8 cellular contexts compared by ENCODE assay signal in the genomic region with DNA sequence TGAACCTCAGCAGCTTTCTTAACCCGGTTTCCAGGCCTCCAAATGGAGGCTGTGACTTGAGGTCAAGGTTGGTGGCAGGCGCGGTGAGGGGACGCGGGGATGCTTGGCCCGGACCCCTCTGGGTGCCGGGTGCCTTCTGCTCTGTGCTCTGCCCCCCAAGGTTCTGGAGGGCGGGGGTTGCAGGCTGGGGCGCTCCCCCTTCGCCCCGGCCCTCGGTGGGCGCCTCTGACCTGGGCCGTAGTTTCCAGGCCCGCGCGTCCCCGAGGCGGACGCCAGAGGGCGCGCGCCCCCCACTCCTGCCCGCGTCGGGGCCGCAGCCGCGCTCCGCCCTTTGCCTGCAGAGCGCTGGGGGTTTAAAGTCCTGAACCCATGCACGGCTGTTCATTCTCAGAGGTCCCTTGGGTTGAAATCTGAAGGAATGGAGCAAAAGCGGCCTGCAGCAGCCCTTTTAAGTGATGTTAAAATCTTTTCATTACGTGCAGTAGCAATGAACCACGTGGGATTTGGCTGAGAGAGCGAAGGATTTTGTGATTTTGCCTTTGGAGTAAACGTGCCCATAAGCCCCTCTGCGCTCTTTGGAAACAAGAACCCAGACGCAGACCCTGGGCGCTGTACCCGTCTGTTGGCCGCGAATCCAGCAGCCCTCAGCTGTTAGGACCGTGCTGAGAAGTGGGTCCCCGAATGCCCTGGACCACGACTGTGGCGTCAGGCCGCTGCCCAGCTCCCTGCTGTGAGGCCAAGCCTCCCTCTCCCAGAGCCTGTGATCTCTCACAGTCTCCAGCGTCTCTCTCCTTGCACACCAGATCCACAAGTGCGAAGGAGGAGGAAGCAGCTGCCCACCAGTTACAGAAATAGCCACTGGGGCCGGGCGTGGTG.
DNase-seq lines count a peak whose midpoint lies in the region; ATAC-seq and TF ChIP-seq lines count a peak whose summit lies in the region.

No MANE protein-coding gene starts in this region.

- no peak overlapping the region for H3K56ac ChIP-seq in mesendoderm (ENCODE audit: low read length)

- no peaks in the 10 kb centered on the region for H3K36me3 Mint-ChIP-seq in activated T-helper 1 cell treated with anti-CD3 and anti-CD28 coated beads, Interleukin-12 subunit alpha, Interleukin-12 subunit beta, Interleukin-2, Interleukin-4 antibody, amounts not matched to agents 30 ng/mL and 10 ng/mL and 1 ng/mL, durations not matched to agents 14 hours and 24 hours and 36 hours (ENCODE audit: low read depth)

- no peak overlapping the region for H3K18ac ChIP-seq in mesendoderm (ENCODE audit: low read length)

- no peak overlapping the region for H3K4me3 Mint-ChIP-seq in activated T-helper 1 cell treated with anti-CD3 and anti-CD28 coated beads, Interleukin-12 subunit alpha, Interleukin-12 subunit beta, Interleukin-2, Interleukin-4 antibody, amounts not matched to agents 30 ng/mL and 10 ng/mL and 1 ng/mL, durations not matched to agents 14 hours and 24 hours and 36 hours

- intact Hi-C loops in activated T-helper 1 cell treated with anti-CD3 and anti-CD28 coated beads, Interleukin-12 subunit alpha, Interleukin-12 subunit beta, Interleukin-2, Interleukin-4 antibody, amounts not matched to agents 30 ng/mL and 10 ng/mL and 1 ng/mL, durations not matched to agents 14 hours and 24 hours and 36 hours (cut with micrococcal nuclease) = no loop called here

- no peak overlapping the region for H3K4ac ChIP-seq in mesendoderm (ENCODE audit: low read depth, low read length)

- WGBS in mesendoderm (ENCODE audit: extremely low coverage, insufficient coverage, low lambda C conversion rate) = no CpG with 5 or more reads among the region's 52 CpGs

- H3K27ac ChIP-seq in DND-41 (ENCODE audit: low read length) (no peak overlapping the region), mesendoderm (ENCODE audit: low read depth, low read length) (no peak overlapping the region)

- H4K8ac ChIP-seq in mesendoderm (ENCODE audit: low read depth, low read length) = no peak overlapping the region

- H3K9me3 Mint-ChIP-seq in activated T-helper 1 cell treated with anti-CD3 and anti-CD28 coated beads, Interleukin-12 subunit alpha, Interleukin-12 subunit beta, Interleukin-2, Interleukin-4 antibody, amounts not matched to agents 30 ng/mL and 10 ng/mL and 1 ng/mL, durations not matched to agents 14 hours and 24 hours and 36 hours = no peaks in the 10 kb centered on the region

- H2AK5ac ChIP-seq in mesendoderm (ENCODE audit: low read length) = no peak overlapping the region

- ATAC-seq in DND-41 (ENCODE audit: insufficient read depth, low read depth) (0 out of 3 replicates have a peak, but pooled peaks have one; percentile 31), GM19395 (IDR thresholded peaks at IDR 0.05; ENCODE audit: unreplicated experiment) (peak; percentile 75), GM19397 (IDR thresholded peaks at IDR 0.05; ENCODE audit: unreplicated experiment) (no peak)

- H3K4me3 ChIP-seq in DND-41 (ENCODE audit: low read depth in 1 of 2, low read length in 2 of 2) (no peak overlapping the region), cardiac fibroblast (replicated peaks in 1 of 2; ENCODE audit: low read depth in 2 of 2, low read length in 2 of 2) (no peak overlapping the region), mesendoderm (ENCODE audit: low read length) (no peak overlapping the region)

- H3K4me1 ChIP-seq in DND-41 (ENCODE audit: insufficient read depth, low read length) (no peaks in the 10 kb centered on the region), mesendoderm (ENCODE audit: control insufficient read depth, low read depth, low read length) (no peaks in the 10 kb centered on the region)

- H4K5ac ChIP-seq in mesendoderm (ENCODE audit: low read length) = no peak overlapping the region

- peak; percentile 18 for TF ChIP-seq CTCF in DND-41 (IDR thresholded peaks at IDR 0.05; ENCODE audit: borderline replicate concordance, extremely low read depth, low read length, poor library complexity, severe bottlenecking)
- TF ChIP-seq CTCF in cardiac fibroblast (IDR thresholded peaks at IDR 0.05; ENCODE audit: low read depth, low read length) = peak; percentile 16

- H3K27ac Mint-ChIP-seq in activated T-helper 1 cell treated with anti-CD3 and anti-CD28 coated beads, Interleukin-12 subunit alpha, Interleukin-12 subunit beta, Interleukin-2, Interleukin-4 antibody, amounts not matched to agents 30 ng/mL and 10 ng/mL and 1 ng/mL, durations not matched to agents 14 hours and 24 hours and 36 hours = no peak overlapping the region

- H3K79me2 ChIP-seq in DND-41 (ENCODE audit: insufficient read depth, low read length) (no peaks in the 10 kb centered on the region), mesendoderm (ENCODE audit: control insufficient read depth, insufficient read depth, low read length) (no peaks in the 10 kb centered on the region)

- H3K79me1 ChIP-seq in mesendoderm (ENCODE audit: low read length) = no peaks in the 10 kb centered on the region

- DNase-seq in DND-41 (no peak), LoVo (ENCODE audit: low spot score) (peak; percentile 15), cardiac fibroblast (ENCODE audit: low read depth in 2 of 2) (peak; percentile 8 to 11), mesendoderm (peak; percentile 49), islet precursor cell (no peak)
- no peak for DNase-seq in activated T-helper 1 cell treated with anti-CD3 and anti-CD28 coated beads, Interleukin-12 subunit alpha, Interleukin-12 subunit beta, Interleukin-2, Interleukin-4 antibody, amounts not matched to agents 30 ng/mL and 10 ng/mL and 1 ng/mL, durations not matched to agents 14 hours and 24 hours and 36 hours (ENCODE audit: low spot score)

- no peak overlapping the region for H2BK5ac ChIP-seq in mesendoderm (ENCODE audit: low read length)

- no peaks in the 10 kb centered on the region for H4K20me1 ChIP-seq in DND-41 (ENCODE audit: insufficient read depth, low read length)

- no peak overlapping the region for H3K23ac ChIP-seq in mesendoderm (ENCODE audit: low read length)

- H3K9ac ChIP-seq in DND-41 (ENCODE audit: low read depth, low read length) = no peak overlapping the region
- H3K9ac ChIP-seq in mesendoderm (ENCODE audit: low read length) = peak overlapping the region; percentile 4

- H2BK15ac ChIP-seq in mesendoderm (replicated peaks; ENCODE audit: low read depth) = no peak overlapping the region

- no peaks in the 10 kb centered on the region for H3K27me3 ChIP-seq in DND-41 (ENCODE audit: insufficient read depth, low read length, poor library complexity)
- no peaks in the 10 kb centered on the region for H3K27me3 ChIP-seq in mesendoderm (ENCODE audit: insufficient read depth, low read length, poor library complexity)

- H3K4me1 Mint-ChIP-seq in activated T-helper 1 cell treated with anti-CD3 and anti-CD28 coated beads, Interleukin-12 subunit alpha, Interleukin-12 subunit beta, Interleukin-2, Interleukin-4 antibody, amounts not matched to agents 30 ng/mL and 10 ng/mL and 1 ng/mL, durations not matched to agents 14 hours and 24 hours and 36 hours (ENCODE audit: low read depth) = no peaks in the 10 kb centered on the region

- H3K4me2 ChIP-seq in DND-41 (ENCODE audit: insufficient read depth, low read length) (no peak overlapping the region), mesendoderm (ENCODE audit: low read length) (no peak overlapping the region)

- H2AFZ ChIP-seq in DND-41 (ENCODE audit: low read depth, low read length) = no peak overlapping the region

- H3K36me3 ChIP-seq in DND-41 (ENCODE audit: insufficient read depth, low read length) (no peaks in the 10 kb centered on the region), mesendoderm (ENCODE audit: control insufficient read depth, insufficient read depth, low read length) (no peaks in the 10 kb centered on the region)

- H3K27me3 Mint-ChIP-seq in activated T-helper 1 cell treated with anti-CD3 and anti-CD28 coated beads, Interleukin-12 subunit alpha, Interleukin-12 subunit beta, Interleukin-2, Interleukin-4 antibody, amounts not matched to agents 30 ng/mL and 10 ng/mL and 1 ng/mL, durations not matched to agents 14 hours and 24 hours and 36 hours (ENCODE audit: insufficient read depth) = no peaks in the 10 kb centered on the region

- no peak overlapping the region for H2BK120ac ChIP-seq in mesendoderm (ENCODE audit: low read depth, low read length)

- H3K9me3 ChIP-seq in DND-41 (ENCODE audit: insufficient read depth, low read length, severe bottlenecking) = peaks cover 5% of the 10 kb centered on the region

Comparison
In these comparisons a context has a peak if more than half of its experiments do, and no peak if none do; other contexts are left out.
1. DNase-seq: peak in LoVo (single experiment), cardiac fibroblast (2 of 2) and mesendoderm (single experiment); none in DND-41 (single experiment), activated T-helper 1 cell treated with anti-CD3 and anti-CD28 coated beads, Interleukin-12 subunit alpha, Interleukin-12 subunit beta, Interleukin-2, Interleukin-4 antibody, amounts not matched to agents 30 ng/mL and 10 ng/mL and 1 ng/mL, durations not matched to agents 14 hours and 24 hours and 36 hours (single experiment) and islet precursor cell (single experiment).